In the genomic region with DNA sequence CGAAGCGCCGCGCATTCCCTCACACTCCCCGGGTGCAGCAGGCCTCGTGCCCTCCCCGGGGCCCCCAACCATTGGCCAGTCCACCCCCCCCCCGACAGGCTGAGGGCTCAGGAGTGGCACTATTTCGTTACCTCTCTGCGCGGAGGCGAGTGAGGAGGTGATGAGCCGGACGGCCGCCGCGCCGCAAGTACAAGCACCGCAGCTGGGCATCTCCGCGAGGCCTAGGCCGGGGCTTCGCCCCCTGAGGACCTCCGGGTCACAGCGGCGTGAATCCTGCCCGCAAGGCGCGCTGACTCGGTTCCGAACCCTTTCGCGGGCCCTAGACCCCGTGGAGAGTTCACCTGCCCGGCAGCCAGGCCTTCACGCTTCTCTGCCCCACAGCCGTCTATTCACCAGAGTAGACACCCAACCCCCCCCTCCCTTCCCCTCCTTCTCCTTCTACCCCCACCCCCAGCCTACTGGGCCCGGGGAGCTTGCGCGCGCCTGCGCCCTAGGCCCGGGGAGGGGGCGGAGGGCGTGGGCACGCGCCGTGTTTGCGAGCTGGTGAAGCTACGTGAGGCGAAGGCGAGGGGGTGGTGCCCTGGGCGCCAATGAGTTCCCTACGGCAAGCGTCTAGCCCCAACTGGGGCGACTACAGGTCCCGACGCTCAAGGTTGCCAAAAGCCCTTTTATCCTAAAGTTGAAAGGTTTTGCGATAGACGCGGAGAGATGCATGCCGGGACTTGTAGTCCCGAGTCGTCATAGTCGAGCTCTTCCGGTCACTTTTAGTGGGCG, we compare ENCODE assay signal across 1 cellular context.
A peak's percentile ranks its signal among the peaks of the same experiment; 100 is the strongest.
TF ChIP-seq lines count a peak whose summit lies in the region.

TSS of gene CLPX (minus strand) at position 399 of the 774 bp plus-strand sequence. CDS start at position 210, 189 bp downstream.

TF ChIP-seq in K562, 482 proteins besides CTCF, POLR2A, EP300 and RAD21 (continued from another document):
- TF ChIP-seq, protein P1, sequence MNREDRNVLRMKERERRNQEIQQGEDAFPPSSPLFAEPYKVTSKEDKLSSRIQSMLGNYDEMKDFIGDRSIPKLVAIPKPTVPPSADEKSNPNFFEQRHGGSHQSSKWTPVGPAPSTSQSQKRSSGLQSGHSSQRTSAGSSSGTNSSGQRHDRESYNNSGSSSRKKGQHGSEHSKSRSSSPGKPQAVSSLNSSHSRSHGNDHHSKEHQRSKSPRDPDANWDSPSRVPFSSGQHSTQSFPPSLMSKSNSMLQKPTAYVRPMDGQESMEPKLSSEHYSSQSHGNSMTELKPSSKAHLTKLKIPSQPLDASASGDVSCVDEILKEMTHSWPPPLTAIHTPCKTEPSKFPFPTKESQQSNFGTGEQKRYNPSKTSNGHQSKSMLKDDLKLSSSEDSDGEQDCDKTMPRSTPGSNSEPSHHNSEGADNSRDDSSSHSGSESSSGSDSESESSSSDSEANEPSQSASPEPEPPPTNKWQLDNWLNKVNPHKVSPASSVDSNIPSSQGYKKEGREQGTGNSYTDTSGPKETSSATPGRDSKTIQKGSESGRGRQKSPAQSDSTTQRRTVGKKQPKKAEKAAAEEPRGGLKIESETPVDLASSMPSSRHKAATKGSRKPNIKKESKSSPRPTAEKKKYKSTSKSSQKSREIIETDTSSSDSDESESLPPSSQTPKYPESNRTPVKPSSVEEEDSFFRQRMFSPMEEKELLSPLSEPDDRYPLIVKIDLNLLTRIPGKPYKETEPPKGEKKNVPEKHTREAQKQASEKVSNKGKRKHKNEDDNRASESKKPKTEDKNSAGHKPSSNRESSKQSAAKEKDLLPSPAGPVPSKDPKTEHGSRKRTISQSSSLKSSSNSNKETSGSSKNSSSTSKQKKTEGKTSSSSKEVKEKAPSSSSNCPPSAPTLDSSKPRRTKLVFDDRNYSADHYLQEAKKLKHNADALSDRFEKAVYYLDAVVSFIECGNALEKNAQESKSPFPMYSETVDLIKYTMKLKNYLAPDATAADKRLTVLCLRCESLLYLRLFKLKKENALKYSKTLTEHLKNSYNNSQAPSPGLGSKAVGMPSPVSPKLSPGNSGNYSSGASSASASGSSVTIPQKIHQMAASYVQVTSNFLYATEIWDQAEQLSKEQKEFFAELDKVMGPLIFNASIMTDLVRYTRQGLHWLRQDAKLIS (CRISPR knock-in tag; IDR thresholded peaks at IDR 0.05), result 0 out of 2 replicates have a peak, but pooled peaks have one; percentile 75
- TF ChIP-seq SOX6 (IDR thresholded peaks at IDR 0.05) (0 out of 2 replicates have a peak, but pooled peaks have one; percentile 25), GTF2B (IDR thresholded peaks at IDR 0.05; ENCODE audit: extremely low read depth, insufficient read length) (peak; percentile 71), PHF20 (IDR thresholded peaks at IDR 0.05; ENCODE audit: partially characterized antibody) (no peak), ZNF717 (CRISPR knock-in tag; IDR thresholded peaks at IDR 0.05) (no peak), DNMT1 (IDR thresholded peaks at IDR 0.05) (no peak), SRSF7 (optimal IDR thresholded peaks at IDR 0.05; ENCODE audit: low read depth, low read length) (no peak), TOE1 (IDR thresholded peaks at IDR 0.05; ENCODE audit: borderline replicate concordance) (peak; percentile 12; the same call in 1 of the 2 replicates), TOE1 (CRISPR knock-in tag; IDR thresholded peaks at IDR 0.05; ENCODE audit: borderline replicate concordance, low read depth) (no peak), YY1 (IDR thresholded peaks at IDR 0.05; ENCODE audit: borderline replicate concordance in 1 of 3, control insufficient read depth in 1 of 3, extremely low read depth in 1 of 3, insufficient read depth in 3 of 3, insufficient read length in 1 of 3, insufficient replicate concordance in 2 of 3, low read depth in 1 of 3, low read length in 2 of 3) (peak in 1 of 3 experiments; percentile 39)
